In the genomic region with DNA sequence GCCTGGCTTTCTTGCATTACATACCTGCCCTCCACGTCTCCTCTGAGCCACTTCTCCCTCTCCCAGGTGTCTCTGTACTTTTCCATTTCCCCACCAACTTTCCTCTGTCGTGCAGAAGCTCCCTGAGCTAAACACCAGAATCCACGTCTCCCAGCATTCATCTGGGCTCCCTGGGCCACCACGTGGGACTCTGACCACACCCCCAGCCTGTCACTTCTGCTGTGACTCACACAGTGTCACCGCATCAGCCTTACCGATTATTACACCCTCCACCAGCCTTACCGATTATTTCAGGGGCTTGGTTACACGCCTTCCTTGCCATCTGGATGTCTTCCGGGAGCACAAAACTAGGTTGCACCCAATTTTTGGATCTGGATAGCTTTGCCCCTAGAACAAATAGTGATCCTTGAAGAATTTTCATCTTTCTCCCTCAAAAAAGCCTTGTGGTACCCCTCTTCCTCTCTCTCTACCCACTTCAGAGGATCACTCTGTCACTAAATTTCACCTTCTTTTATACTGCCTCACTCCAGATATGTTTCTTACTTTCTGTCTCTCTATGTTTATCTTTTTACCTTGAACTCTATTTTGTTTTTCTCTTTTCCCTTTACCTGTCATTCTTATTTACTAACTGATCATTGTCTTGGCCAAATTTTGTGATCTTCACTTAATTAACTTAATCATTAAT, we compare ENCODE assay signal across 10 cellular contexts.
A peak's percentile ranks its signal among the peaks of the same experiment; 100 is the strongest.
DNase-seq lines count a peak whose midpoint lies in the region; ATAC-seq, FAIRE-seq and TF ChIP-seq lines count a peak whose summit lies in the region.
"Had no signal": no experiment of that assay in that cellular context is flagged by ENCODE, and none has a peak within 500 bp of the region (broad histone marks: within the 10 kb centered on the region; RNA-seq: fewer than 3 reads in every experiment).

No MANE protein-coding gene starts in this region.

- no peak overlapping the region for H2BK120ac ChIP-seq in trophoblast cell (ENCODE audit: insufficient read depth, low read length, poor library complexity)

- no peak overlapping the region for H4K8ac ChIP-seq in trophoblast cell (ENCODE audit: low read depth, low read length)

- H3K9ac ChIP-seq in trophoblast cell (ENCODE audit: low read length) (no peak overlapping the region), kidney (ENCODE audit: low read length in 2 of 2) (no peak overlapping the region)

- no peak overlapping the region for H3K23ac ChIP-seq in trophoblast cell (ENCODE audit: low read length)

- no peak for FAIRE-seq in kidney (lab: Jason Lieb, UNC)

- H3K18ac ChIP-seq in trophoblast cell (ENCODE audit: low read length): no peak overlapping the region

- no peak overlapping the region for H3K14ac ChIP-seq in trophoblast cell (ENCODE audit: low read length)

- no peak for ATAC-seq in GM18868 (IDR thresholded peaks at IDR 0.05; ENCODE audit: unreplicated experiment)

- H2BK12ac ChIP-seq in trophoblast cell (ENCODE audit: low read length): no peak overlapping the region

- H3K27ac Mint-ChIP-seq in CD8-positive, alpha-beta memory T cell: peak overlapping the region; percentile 27 to 99 (median 74)
- peak overlapping the region; percentile 68 for H3K27ac Mint-ChIP-seq in activated T-cell treated with anti-CD3 and anti-CD28 coated beads, Interleukin-2, amount 50 U/mL, for 24 hours

- H3K4me3 Mint-ChIP-seq in CD8-positive, alpha-beta memory T cell: peak overlapping the region; percentile 1 to 77 (median 66)
- peak overlapping the region; percentile 41 for H3K4me3 Mint-ChIP-seq in activated T-cell treated with anti-CD3 and anti-CD28 coated beads, Interleukin-2, amount 50 U/mL, for 24 hours

- H4K12ac ChIP-seq in trophoblast cell (ENCODE audit: low read depth, low read length): no peak overlapping the region

- no peak overlapping the region for H3K4ac ChIP-seq in trophoblast cell (ENCODE audit: low read depth, low read length)

- peak overlapping the region; percentile 54 for H3K27ac ChIP-seq in CD8-positive, alpha-beta memory T cell (ENCODE audit: low read depth, low read length)
- H3K27ac ChIP-seq in trophoblast cell (ENCODE audit: low read depth, low read length) (no peak overlapping the region), kidney (ENCODE audit: low read depth in 2 of 2, low read length in 2 of 2) (no peak overlapping the region)
- H3K27ac ChIP-seq: SJSA1 had no signal

- peaks cover 11 to 14% (median 12%) of the 10 kb centered on the region in 3 donors for H3K4me1 Mint-ChIP-seq in CD8-positive, alpha-beta memory T cell
- peaks cover 9% of the 10 kb centered on the region for H3K4me1 Mint-ChIP-seq in activated T-cell treated with anti-CD3 and anti-CD28 coated beads, Interleukin-2, amount 50 U/mL, for 24 hours (ENCODE audit: low read depth)

- TF ChIP-seq CTCF in kidney (IDR thresholded peaks at IDR 0.05; ENCODE audit: borderline replicate concordance, extremely low read depth, insufficient read depth): no peak

- H3K27me3 Mint-ChIP-seq in CD8-positive, alpha-beta memory T cell: no peaks in the 10 kb centered on the region
- H3K27me3 Mint-ChIP-seq in activated T-cell treated with anti-CD3 and anti-CD28 coated beads, Interleukin-2, amount 50 U/mL, for 24 hours: no peaks in the 10 kb centered on the region

- CTCF ChIA-PET in CD8-positive, alpha-beta memory T cell (lab: Charles Lee): interaction anchor here (0.9 kb wide), 1 partner anchor 35 kb away, joined by 3 read pairs; no protein-coding TSS in a partner anchor

- peaks cover 4 to 32% (median 5%) of the 10 kb centered on the region in 3 donors for H3K36me3 Mint-ChIP-seq in CD8-positive, alpha-beta memory T cell
- no peaks in the 10 kb centered on the region for H3K36me3 Mint-ChIP-seq in activated T-cell treated with anti-CD3 and anti-CD28 coated beads, Interleukin-2, amount 50 U/mL, for 24 hours (ENCODE audit: low read depth)

- peak; percentile 44 to 83 (median 51) for DNase-seq in CD8-positive, alpha-beta memory T cell
- peak; percentile 46 for DNase-seq in NOMO-1 treated with DMSO at 0.1 percent for 48 hours (lab: John Stamatoyannopoulos, UW; ENCODE audit: unreplicated experiment)
- peak; percentile 65 for DNase-seq in activated T-cell treated with anti-CD3 and anti-CD28 coated beads, Interleukin-2, amount 50 U/mL, for 24 hours
- peak; percentile 38 to 74 for DNase-seq in trophoblast cell
- no peak for DNase-seq in kidney
- DNase-seq in NCI-H187 treated with DMSO at 0.1 percent for 48 hours (lab: John Stamatoyannopoulos, UW): no peak
- no peak for DNase-seq in AML-193 (lab: John Stamatoyannopoulos, UW)
- DNase-seq: hippocampal formation had no signal

- no peak overlapping the region for H2AFZ ChIP-seq in trophoblast cell (ENCODE audit: insufficient read depth, low read length, poor library complexity)

- H3K9me3 ChIP-seq in CD8-positive, alpha-beta memory T cell (ENCODE audit: low read length): no peaks in the 10 kb centered on the region
- peaks cover 19% of the 10 kb centered on the region for H3K9me3 ChIP-seq in trophoblast cell (ENCODE audit: insufficient read depth, low read depth, low read length)
- H3K9me3 ChIP-seq in kidney (ENCODE audit: control insufficient read depth in 1 of 2, low read length in 2 of 2): no peaks in the 10 kb centered on the region

- no peak overlapping the region for H4K91ac ChIP-seq in trophoblast cell (ENCODE audit: low read depth, low read length)

- peaks cover 6 to 33% (median 18%) of the 10 kb centered on the region in 5 donors for H3K9me3 Mint-ChIP-seq in CD8-positive, alpha-beta memory T cell
- peaks cover 18% of the 10 kb centered on the region for H3K9me3 Mint-ChIP-seq in activated T-cell treated with anti-CD3 and anti-CD28 coated beads, Interleukin-2, amount 50 U/mL, for 24 hours

- intact Hi-C loops in kidney (cut with DNase I): no loop called here

- no peaks in the 10 kb centered on the region for H3K27me3 ChIP-seq in CD8-positive, alpha-beta memory T cell (ENCODE audit: insufficient read depth, low read length, poor library complexity, severe bottlenecking)
- H3K27me3 ChIP-seq in trophoblast cell (ENCODE audit: insufficient read depth, low read length): no peaks in the 10 kb centered on the region
- H3K27me3 ChIP-seq: SJSA1 had no signal

- no peak overlapping the region for H3K4me3 ChIP-seq in CD8-positive, alpha-beta memory T cell (ENCODE audit: low read length)
- no peak overlapping the region for H3K4me3 ChIP-seq in trophoblast cell (ENCODE audit: low read depth, low read length)
- H3K4me3 ChIP-seq in kidney (ENCODE audit: low read length in 2 of 2): no peak overlapping the region
- H3K4me3 ChIP-seq: SJSA1 had no signal

- H3K79me1 ChIP-seq in trophoblast cell (ENCODE audit: low read length): no peaks in the 10 kb centered on the region

- H3K4me2 ChIP-seq in trophoblast cell (ENCODE audit: low read length): no peak overlapping the region

- no CpG with 5 or more reads among the region's 9 CpGs for WGBS in trophoblast cell (ENCODE audit: extremely low coverage, insufficient coverage, insufficient read length)

- H3K36me3 ChIP-seq in CD8-positive, alpha-beta memory T cell (ENCODE audit: insufficient read depth, low read length): no peaks in the 10 kb centered on the region
- H3K36me3 ChIP-seq in trophoblast cell (ENCODE audit: control insufficient read depth in 1 of 2, insufficient read depth in 2 of 2, low read length in 2 of 2): no peaks in the 10 kb centered on the region
- no peaks in the 10 kb centered on the region for H3K36me3 ChIP-seq in kidney (ENCODE audit: control insufficient read depth in 1 of 2, insufficient read depth in 2 of 2, low read length in 2 of 2)
- H3K36me3 ChIP-seq: SJSA1 had no signal

- H2AK5ac ChIP-seq in trophoblast cell (ENCODE audit: low read length): no peak overlapping the region

- no peak overlapping the region for H2BK5ac ChIP-seq in trophoblast cell (ENCODE audit: low read depth, low read length, poor library complexity)

- H3K4me1 ChIP-seq in CD8-positive, alpha-beta memory T cell (ENCODE audit: insufficient read depth, low read length): peaks cover 17% of the 10 kb centered on the region
- no peaks in the 10 kb centered on the region for H3K4me1 ChIP-seq in trophoblast cell (ENCODE audit: control insufficient read depth in 1 of 2, insufficient read depth in 2 of 2, low read length in 2 of 2)
- H3K4me1 ChIP-seq in kidney (ENCODE audit: control insufficient read depth in 1 of 2, insufficient read depth in 1 of 2, low read depth in 1 of 2, low read length in 2 of 2): no peaks in the 10 kb centered on the region

- POLR2A ChIA-PET in CD8-positive, alpha-beta memory T cell (lab: Charles Lee): no interaction called here

- no peaks in the 10 kb centered on the region for H3K79me2 ChIP-seq in trophoblast cell (ENCODE audit: control insufficient read depth, insufficient read depth, low read length, poor library complexity)

Comparison
In these comparisons a context has a peak if more than half of its experiments do, and no peak if none do; other contexts are left out.
1. DNase-seq: peak in CD8-positive, alpha-beta memory T cell (5 of 5), NOMO-1 treated with DMSO at 0.1 percent for 48 hours (single experiment), activated T-cell treated with anti-CD3 and anti-CD28 coated beads, Interleukin-2, amount 50 U/mL, for 24 hours (single experiment) and trophoblast cell (2 of 2); none in kidney (single experiment), NCI-H187 treated with DMSO at 0.1 percent for 48 hours (single experiment) and AML-193 (0 of 2).